Comparison of ENCODE assay signal across 2 cellular contexts in the genomic region with DNA sequence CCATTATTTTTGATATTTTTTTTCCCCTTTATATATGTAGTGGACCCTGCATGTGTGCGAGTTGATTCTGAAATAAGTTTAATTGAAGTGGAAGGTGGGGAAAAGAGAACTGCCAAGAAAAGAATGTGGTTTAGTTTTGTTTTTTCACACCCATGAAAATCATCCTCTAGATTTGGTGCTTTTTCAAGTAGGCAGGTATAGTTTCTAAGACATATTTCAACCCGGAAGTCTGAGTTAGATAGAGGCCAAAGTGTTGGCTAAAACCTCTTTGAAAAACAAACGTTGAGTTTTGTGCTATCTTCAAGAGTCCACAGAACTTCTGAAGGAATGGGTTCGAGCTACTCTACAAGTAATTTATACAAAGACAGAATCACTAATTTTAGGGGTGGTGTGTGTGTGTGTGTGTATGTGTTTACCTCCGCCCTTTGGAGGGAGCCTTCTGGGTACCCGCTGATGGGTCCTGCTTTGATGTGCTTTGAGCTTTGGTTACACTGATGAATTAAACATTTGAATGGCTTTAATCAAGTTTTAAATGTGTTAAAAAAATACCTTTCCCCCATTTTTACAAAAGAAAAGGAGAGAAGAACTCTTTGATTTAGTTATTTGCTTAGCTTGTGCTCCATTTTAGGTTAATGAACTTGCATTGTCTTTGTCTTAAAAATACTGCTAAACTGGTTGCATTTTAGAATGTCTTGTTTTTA.
TF ChIP-seq lines count a peak whose summit lies in the region.

No MANE protein-coding gene starts in this region.

TF ChIP-seq in SK-N-SH, 30 proteins besides CTCF, POLR2A, EP300 and RAD21 (continued from another document):
- TF ChIP-seq, protein P1, sequence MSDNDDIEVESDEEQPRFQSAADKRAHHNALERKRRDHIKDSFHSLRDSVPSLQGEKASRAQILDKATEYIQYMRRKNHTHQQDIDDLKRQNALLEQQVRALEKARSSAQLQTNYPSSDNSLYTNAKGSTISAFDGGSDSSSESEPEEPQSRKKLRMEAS (IDR thresholded peaks at IDR 0.05; ENCODE audit: low read depth) = no peak
- no peak for TF ChIP-seq TAF1 (IDR thresholded peaks at IDR 0.05; ENCODE audit: borderline replicate concordance, low read depth, low read length)
- TF ChIP-seq FOSL2 (IDR thresholded peaks at IDR 0.05; ENCODE audit: borderline replicate concordance, low read depth) = no peak
- TF ChIP-seq JUND (IDR thresholded peaks at IDR 0.05) = no peak
- no peak for TF ChIP-seq MXI1 (IDR thresholded peaks at IDR 0.05; ENCODE audit: low read depth, low read length)
- TF ChIP-seq, protein P2, sequence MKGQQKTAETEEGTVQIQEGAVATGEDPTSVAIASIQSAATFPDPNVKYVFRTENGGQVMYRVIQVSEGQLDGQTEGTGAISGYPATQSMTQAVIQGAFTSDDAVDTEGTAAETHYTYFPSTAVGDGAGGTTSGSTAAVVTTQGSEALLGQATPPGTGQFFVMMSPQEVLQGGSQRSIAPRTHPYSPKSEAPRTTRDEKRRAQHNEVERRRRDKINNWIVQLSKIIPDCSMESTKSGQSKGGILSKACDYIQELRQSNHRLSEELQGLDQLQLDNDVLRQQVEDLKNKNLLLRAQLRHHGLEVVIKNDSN (IDR thresholded peaks at IDR 0.05; ENCODE audit: borderline replicate concordance, low read depth) = no peak
- TF ChIP-seq SMC3 (IDR thresholded peaks at IDR 0.05; ENCODE audit: low read depth, low read length) = no peak
- TF ChIP-seq, protein P3, sequence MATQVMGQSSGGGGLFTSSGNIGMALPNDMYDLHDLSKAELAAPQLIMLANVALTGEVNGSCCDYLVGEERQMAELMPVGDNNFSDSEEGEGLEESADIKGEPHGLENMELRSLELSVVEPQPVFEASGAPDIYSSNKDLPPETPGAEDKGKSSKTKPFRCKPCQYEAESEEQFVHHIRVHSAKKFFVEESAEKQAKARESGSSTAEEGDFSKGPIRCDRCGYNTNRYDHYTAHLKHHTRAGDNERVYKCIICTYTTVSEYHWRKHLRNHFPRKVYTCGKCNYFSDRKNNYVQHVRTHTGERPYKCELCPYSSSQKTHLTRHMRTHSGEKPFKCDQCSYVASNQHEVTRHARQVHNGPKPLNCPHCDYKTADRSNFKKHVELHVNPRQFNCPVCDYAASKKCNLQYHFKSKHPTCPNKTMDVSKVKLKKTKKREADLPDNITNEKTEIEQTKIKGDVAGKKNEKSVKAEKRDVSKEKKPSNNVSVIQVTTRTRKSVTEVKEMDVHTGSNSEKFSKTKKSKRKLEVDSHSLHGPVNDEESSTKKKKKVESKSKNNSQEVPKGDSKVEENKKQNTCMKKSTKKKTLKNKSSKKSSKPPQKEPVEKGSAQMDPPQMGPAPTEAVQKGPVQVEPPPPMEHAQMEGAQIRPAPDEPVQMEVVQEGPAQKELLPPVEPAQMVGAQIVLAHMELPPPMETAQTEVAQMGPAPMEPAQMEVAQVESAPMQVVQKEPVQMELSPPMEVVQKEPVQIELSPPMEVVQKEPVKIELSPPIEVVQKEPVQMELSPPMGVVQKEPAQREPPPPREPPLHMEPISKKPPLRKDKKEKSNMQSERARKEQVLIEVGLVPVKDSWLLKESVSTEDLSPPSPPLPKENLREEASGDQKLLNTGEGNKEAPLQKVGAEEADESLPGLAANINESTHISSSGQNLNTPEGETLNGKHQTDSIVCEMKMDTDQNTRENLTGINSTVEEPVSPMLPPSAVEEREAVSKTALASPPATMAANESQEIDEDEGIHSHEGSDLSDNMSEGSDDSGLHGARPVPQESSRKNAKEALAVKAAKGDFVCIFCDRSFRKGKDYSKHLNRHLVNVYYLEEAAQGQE (IDR thresholded peaks at IDR 0.05; ENCODE audit: low read depth, low read length) = no peak
- TF ChIP-seq NFIC (IDR thresholded peaks at IDR 0.05; ENCODE audit: borderline replicate concordance) = no peak
- TF ChIP-seq POLR2AphosphoS5 (IDR thresholded peaks at IDR 0.05; ENCODE audit: low read depth, low read length) = no peak
- TF ChIP-seq, protein P4, sequence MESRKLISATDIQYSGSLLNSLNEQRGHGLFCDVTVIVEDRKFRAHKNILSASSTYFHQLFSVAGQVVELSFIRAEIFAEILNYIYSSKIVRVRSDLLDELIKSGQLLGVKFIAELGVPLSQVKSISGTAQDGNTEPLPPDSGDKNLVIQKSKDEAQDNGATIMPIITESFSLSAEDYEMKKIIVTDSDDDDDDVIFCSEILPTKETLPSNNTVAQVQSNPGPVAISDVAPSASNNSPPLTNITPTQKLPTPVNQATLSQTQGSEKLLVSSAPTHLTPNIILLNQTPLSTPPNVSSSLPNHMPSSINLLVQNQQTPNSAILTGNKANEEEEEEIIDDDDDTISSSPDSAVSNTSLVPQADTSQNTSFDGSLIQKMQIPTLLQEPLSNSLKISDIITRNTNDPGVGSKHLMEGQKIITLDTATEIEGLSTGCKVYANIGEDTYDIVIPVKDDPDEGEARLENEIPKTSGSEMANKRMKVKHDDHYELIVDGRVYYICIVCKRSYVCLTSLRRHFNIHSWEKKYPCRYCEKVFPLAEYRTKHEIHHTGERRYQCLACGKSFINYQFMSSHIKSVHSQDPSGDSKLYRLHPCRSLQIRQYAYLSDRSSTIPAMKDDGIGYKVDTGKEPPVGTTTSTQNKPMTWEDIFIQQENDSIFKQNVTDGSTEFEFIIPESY (IDR thresholded peaks at IDR 0.05; ENCODE audit: borderline replicate concordance, low read depth) = no peak
- no peak for TF ChIP-seq FOXM1 (IDR thresholded peaks at IDR 0.05; ENCODE audit: low read depth)
- no peak for TF ChIP-seq RCOR1 (IDR thresholded peaks at IDR 0.05; ENCODE audit: low read length)

TF ChIP-seq in SK-N-SH treated with all-trans-retinoic acid at 6 μM for 48 hours, 23 proteins besides CTCF, POLR2A, EP300 and RAD21 (continued from another document):
- TF ChIP-seq, protein P5, sequence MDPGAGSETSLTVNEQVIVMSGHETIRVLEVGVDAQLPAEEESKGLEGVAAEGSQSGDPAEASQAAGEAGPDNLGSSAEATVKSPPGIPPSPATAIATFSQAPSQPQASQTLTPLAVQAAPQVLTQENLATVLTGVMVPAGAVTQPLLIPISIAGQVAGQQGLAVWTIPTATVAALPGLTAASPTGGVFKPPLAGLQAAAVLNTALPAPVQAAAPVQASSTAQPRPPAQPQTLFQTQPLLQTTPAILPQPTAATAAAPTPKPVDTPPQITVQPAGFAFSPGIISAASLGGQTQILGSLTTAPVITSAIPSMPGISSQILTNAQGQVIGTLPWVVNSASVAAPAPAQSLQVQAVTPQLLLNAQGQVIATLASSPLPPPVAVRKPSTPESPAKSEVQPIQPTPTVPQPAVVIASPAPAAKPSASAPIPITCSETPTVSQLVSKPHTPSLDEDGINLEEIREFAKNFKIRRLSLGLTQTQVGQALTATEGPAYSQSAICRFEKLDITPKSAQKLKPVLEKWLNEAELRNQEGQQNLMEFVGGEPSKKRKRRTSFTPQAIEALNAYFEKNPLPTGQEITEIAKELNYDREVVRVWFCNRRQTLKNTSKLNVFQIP (CRISPR knock-in tag; IDR thresholded peaks at IDR 0.05; ENCODE audit: borderline replicate concordance, low read depth) = no peak
- TF ChIP-seq RARB (CRISPR knock-in tag; IDR thresholded peaks at IDR 0.05) (no peak), TOX (CRISPR knock-in tag; IDR thresholded peaks at IDR 0.05; ENCODE audit: borderline replicate concordance) (no peak), ZNF70 (CRISPR knock-in tag; IDR thresholded peaks at IDR 0.05) (no peak), ESRRG (CRISPR knock-in tag; IDR thresholded peaks at IDR 0.05) (no peak), GLIS3 (CRISPR knock-in tag; IDR thresholded peaks at IDR 0.05) (no peak)
- TF ChIP-seq, protein P6, sequence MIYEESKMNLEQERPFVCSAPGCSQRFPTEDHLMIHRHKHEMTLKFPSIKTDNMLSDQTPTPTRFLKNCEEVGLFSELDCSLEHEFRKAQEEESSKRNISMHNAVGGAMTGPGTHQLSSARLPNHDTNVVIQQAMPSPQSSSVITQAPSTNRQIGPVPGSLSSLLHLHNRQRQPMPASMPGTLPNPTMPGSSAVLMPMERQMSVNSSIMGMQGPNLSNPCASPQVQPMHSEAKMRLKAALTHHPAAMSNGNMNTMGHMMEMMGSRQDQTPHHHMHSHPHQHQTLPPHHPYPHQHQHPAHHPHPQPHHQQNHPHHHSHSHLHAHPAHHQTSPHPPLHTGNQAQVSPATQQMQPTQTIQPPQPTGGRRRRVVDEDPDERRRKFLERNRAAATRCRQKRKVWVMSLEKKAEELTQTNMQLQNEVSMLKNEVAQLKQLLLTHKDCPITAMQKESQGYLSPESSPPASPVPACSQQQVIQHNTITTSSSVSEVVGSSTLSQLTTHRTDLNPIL (CRISPR knock-in tag; IDR thresholded peaks at IDR 0.05; ENCODE audit: low read depth) = no peak
TF ChIP-seq in SK-N-SH treated with all-trans-retinoic acid at 6 μM for 48 hours: peak in this region for 0.
